ENCODE assay signal across 22 cellular contexts in the genomic region with DNA sequence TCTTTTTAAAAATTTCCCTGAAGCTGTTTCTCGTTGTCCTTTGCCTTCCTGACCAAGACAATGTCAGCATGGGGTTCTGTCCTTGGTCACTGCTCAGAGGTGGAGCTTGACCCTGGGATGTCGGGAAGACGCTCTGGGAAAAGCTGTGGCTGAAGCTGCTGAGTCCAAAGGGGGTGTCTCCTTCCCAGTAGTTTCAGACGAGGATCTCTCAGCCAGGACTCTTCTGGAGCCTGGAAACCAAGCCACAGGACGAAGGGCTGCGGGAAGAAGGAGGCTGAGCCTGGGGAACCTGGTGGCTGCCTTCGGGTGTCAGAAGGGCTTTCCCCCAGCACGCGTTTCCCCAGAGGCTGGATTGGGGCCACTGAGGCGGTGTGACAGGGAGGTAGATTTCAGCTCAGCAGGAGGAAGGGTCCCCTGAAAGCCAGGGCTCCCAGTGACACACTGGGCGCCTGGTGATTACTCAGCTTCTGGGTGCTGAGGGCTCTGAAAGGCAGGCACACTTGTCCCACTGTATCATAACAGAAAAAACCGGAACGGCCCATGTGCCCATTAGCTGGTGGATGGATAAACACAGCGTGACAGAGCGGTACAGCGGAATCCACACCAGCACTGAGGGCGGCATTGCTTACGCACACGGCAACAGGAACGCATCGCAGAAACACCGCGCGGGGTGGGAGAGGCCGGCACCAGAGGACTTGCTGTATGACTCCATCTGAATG. TPM values are rescaled to one million over a fixed set of nuclear protein-coding genes. Genes with fewer than 3 reads are reported as not detected.
DNase-seq lines count a peak whose midpoint lies in the region; ATAC-seq and TF ChIP-seq lines count a peak whose summit lies in the region.
"Had no signal": no experiment of that assay in that cellular context is flagged by ENCODE, and none has a peak within 500 bp of the region (broad histone marks: within the 10 kb centered on the region; RNA-seq: fewer than 3 reads in every experiment).

No MANE protein-coding gene starts in this region.

- no peak for DNase-seq in activated CD4-positive, alpha-beta T cell treated with anti-CD3 and anti-CD28 coated beads for 36 hours
- DNase-seq in activated CD4-positive, alpha-beta T cell treated with anti-CD3 and anti-CD28 coated beads, Interleukin-2, amount 10 ng/mL, durations not matched to agents 24 days and 14 days, result no peak
- DNase-seq in endothelial cell (ENCODE audit: low spot score) (no peak), prostate gland (ENCODE audit: low spot score) (peak; percentile 3), UCSD-AML1 (lab: John Stamatoyannopoulos, UW; ENCODE audit: unreplicated experiment) (no peak), RKO (ENCODE audit: low spot score) (no peak)
- DNase-seq: activated CD4-positive, alpha-beta T cell treated with anti-CD3 and anti-CD28 coated beads for 48 hours; activated gamma-delta T cell treated with Interleukin-2 at 50 U/mL for 16 hours; caudate nucleus; GDM1; hypothalamus; islet precursor cell; NCI-H1930; stimulated activated naive B cell treated with anti-CD40 and anti-IgM and Interleukin-4, amounts not matched to agents 10 μg/mL and 1 μg/mL and 100 μg/mL, for 72 hours had no signal

- no peak for TF ChIP-seq POLR2A in prostate gland (IDR thresholded peaks at IDR 0.05)

- H3K4me3 ChIP-seq in HUES48 (ENCODE audit: low read depth, low read length) (no peak overlapping the region), prostate gland (no peak overlapping the region)
- H3K4me3 ChIP-seq: lower lobe of right lung, tibial artery had no signal

- H3K4me3 Mint-ChIP-seq in activated CD4-positive, alpha-beta T cell treated with anti-CD3 and anti-CD28 coated beads for 36 hours, result no peak overlapping the region
- no peak overlapping the region for H3K4me3 Mint-ChIP-seq in activated CD4-positive, alpha-beta T cell treated with anti-CD3 and anti-CD28 coated beads, Interleukin-2, amount 10 ng/mL, durations not matched to agents 24 days and 14 days
- no peak overlapping the region for H3K4me3 Mint-ChIP-seq in endothelial cell (ENCODE audit: unreplicated experiment)
- H3K4me3 Mint-ChIP-seq: stimulated activated naive B cell treated with anti-CD40 and anti-IgM and Interleukin-4, amounts not matched to agents 10 μg/mL and 1 μg/mL and 100 μg/mL, for 72 hours had no signal

- H3K4me1 Mint-ChIP-seq in activated CD4-positive, alpha-beta T cell treated with anti-CD3 and anti-CD28 coated beads for 36 hours, result peaks cover 14% of the 10 kb centered on the region
- H3K4me1 Mint-ChIP-seq in activated CD4-positive, alpha-beta T cell treated with anti-CD3 and anti-CD28 coated beads, Interleukin-2, amount 10 ng/mL, durations not matched to agents 24 days and 14 days, result peaks cover 11% of the 10 kb centered on the region
- peaks cover 5% of the 10 kb centered on the region for H3K4me1 Mint-ChIP-seq in endothelial cell (ENCODE audit: unreplicated experiment)

- POLR2A ChIA-PET in activated CD4-positive, alpha-beta T cell treated with anti-CD3 and anti-CD28 coated beads for 36 hours (lab: Charles Lee), result no interaction called here

- H3K36me3 Mint-ChIP-seq in activated CD4-positive, alpha-beta T cell treated with anti-CD3 and anti-CD28 coated beads for 36 hours (ENCODE audit: low read depth), result no peaks in the 10 kb centered on the region
- H3K36me3 Mint-ChIP-seq in activated CD4-positive, alpha-beta T cell treated with anti-CD3 and anti-CD28 coated beads, Interleukin-2, amount 10 ng/mL, durations not matched to agents 24 days and 14 days (ENCODE audit: low read depth), result no peaks in the 10 kb centered on the region
- H3K36me3 Mint-ChIP-seq in endothelial cell (ENCODE audit: low read depth, unreplicated experiment), result no peaks in the 10 kb centered on the region
- H3K36me3 Mint-ChIP-seq: stimulated activated naive B cell treated with anti-CD40 and anti-IgM and Interleukin-4, amounts not matched to agents 10 μg/mL and 1 μg/mL and 100 μg/mL, for 72 hours had no signal

- TF ChIP-seq CTCF in endothelial cell (IDR thresholded peaks at IDR 0.05; ENCODE audit: unreplicated experiment) (no peak), prostate gland (IDR thresholded peaks at IDR 0.05) (no peak)

- H3K27me3 Mint-ChIP-seq in activated CD4-positive, alpha-beta T cell treated with anti-CD3 and anti-CD28 coated beads for 36 hours, result peaks cover 9% of the 10 kb centered on the region
- H3K27me3 Mint-ChIP-seq in activated CD4-positive, alpha-beta T cell treated with anti-CD3 and anti-CD28 coated beads, Interleukin-2, amount 10 ng/mL, durations not matched to agents 24 days and 14 days, result peaks cover 21% of the 10 kb centered on the region
- H3K27me3 Mint-ChIP-seq in endothelial cell (ENCODE audit: unreplicated experiment), result peaks cover 9% of the 10 kb centered on the region

- no peaks in the 10 kb centered on the region for H3K9me3 Mint-ChIP-seq in activated CD4-positive, alpha-beta T cell treated with anti-CD3 and anti-CD28 coated beads for 36 hours (ENCODE audit: low read depth)
- H3K9me3 Mint-ChIP-seq in activated CD4-positive, alpha-beta T cell treated with anti-CD3 and anti-CD28 coated beads, Interleukin-2, amount 10 ng/mL, durations not matched to agents 24 days and 14 days, result no peaks in the 10 kb centered on the region
- no peaks in the 10 kb centered on the region for H3K9me3 Mint-ChIP-seq in endothelial cell (ENCODE audit: unreplicated experiment)
- H3K9me3 Mint-ChIP-seq: stimulated activated naive B cell treated with anti-CD40 and anti-IgM and Interleukin-4, amounts not matched to agents 10 μg/mL and 1 μg/mL and 100 μg/mL, for 72 hours had no signal

- H3K36me3 ChIP-seq in HUES48 (ENCODE audit: control insufficient read depth, insufficient read depth, low read length), result no peaks in the 10 kb centered on the region
- H3K36me3 ChIP-seq in prostate gland, result no peaks in the 10 kb centered on the region
- H3K36me3 ChIP-seq: lower lobe of right lung, tibial artery had no signal

- no peak for ATAC-seq in activated CD4-positive, alpha-beta T cell treated with anti-CD3 and anti-CD28 coated beads for 36 hours
- no peak for ATAC-seq in GM19455 (IDR thresholded peaks at IDR 0.05; ENCODE audit: unreplicated experiment)
- ATAC-seq: lower lobe of right lung; stimulated activated naive B cell treated with anti-CD40 and anti-IgM and Interleukin-4, amounts not matched to agents 10 μg/mL and 1 μg/mL and 100 μg/mL, for 72 hours had no signal

- H3K4me1 ChIP-seq in HUES48 (ENCODE audit: control insufficient read depth, insufficient read depth, low read length) (peaks cover 17% of the 10 kb centered on the region), prostate gland (replicated peaks) (no peaks in the 10 kb centered on the region)
- H3K4me1 ChIP-seq: lower lobe of right lung, tibial artery had no signal

- H3K27ac ChIP-seq in HUES48 (ENCODE audit: low read depth, low read length) (peak overlapping the region; percentile 64), prostate gland (no peak overlapping the region)
- H3K27ac ChIP-seq: epithelial cell of prostate, lower lobe of right lung, tibial artery had no signal

- H3K9me3 ChIP-seq in HUES48 (ENCODE audit: control insufficient read depth, insufficient read depth, low read length) (no peaks in the 10 kb centered on the region), prostate gland (no peaks in the 10 kb centered on the region)

- peak overlapping the region; percentile 24 for H3K27ac Mint-ChIP-seq in activated CD4-positive, alpha-beta T cell treated with anti-CD3 and anti-CD28 coated beads for 36 hours
- no peak overlapping the region for H3K27ac Mint-ChIP-seq in activated CD4-positive, alpha-beta T cell treated with anti-CD3 and anti-CD28 coated beads, Interleukin-2, amount 10 ng/mL, durations not matched to agents 24 days and 14 days
- peak overlapping the region; percentile 24 for H3K27ac Mint-ChIP-seq in endothelial cell (ENCODE audit: unreplicated experiment)
- H3K27ac Mint-ChIP-seq: stimulated activated naive B cell treated with anti-CD40 and anti-IgM and Interleukin-4, amounts not matched to agents 10 μg/mL and 1 μg/mL and 100 μg/mL, for 72 hours had no signal

- H3K9ac ChIP-seq in HUES48 (ENCODE audit: low read depth, low read length), result no peak overlapping the region

- CTCF ChIA-PET in activated CD4-positive, alpha-beta T cell treated with anti-CD3 and anti-CD28 coated beads for 36 hours (lab: Charles Lee), result no interaction called here

- whole genome bisulfite sequencing in prostate gland, result 59% methylated on average over 25 of the region's 25 CpGs

- no peaks in the 10 kb centered on the region for H3K27me3 ChIP-seq in HUES48 (ENCODE audit: control insufficient read depth, insufficient read depth, low read length)
- peaks cover 5% of the 10 kb centered on the region for H3K27me3 ChIP-seq in prostate gland (replicated peaks; ENCODE audit: insufficient read depth)

- intact Hi-C loops in activated CD4-positive, alpha-beta T cell treated with anti-CD3 and anti-CD28 coated beads for 36 hours (cut with DNase I, micrococcal nuclease), result no loop called here
- intact Hi-C loops in activated CD4-positive, alpha-beta T cell treated with anti-CD3 and anti-CD28 coated beads, Interleukin-2, amount 10 ng/mL, durations not matched to agents 24 days and 14 days (cut with micrococcal nuclease), result no loop called here
- intact Hi-C loops in prostate gland (cut with DNase I), result no loop called here

RNA-seq across cellular contexts. Expression of a gene that starts 5.0 kb away (rescaled TPM):
- total RNA-seq in activated CD4-positive, alpha-beta T cell treated with anti-CD3 and anti-CD28 coated beads for 36 hours, result not detected
- not detected in 2 replicates for total RNA-seq in activated CD4-positive, alpha-beta T cell treated with anti-CD3 and anti-CD28 coated beads, Interleukin-2, amount 10 ng/mL, durations not matched to agents 24 days and 14 days
- total RNA-seq in endothelial cell (ENCODE audit: unreplicated experiment), result not detected
- not detected for total RNA-seq in prostate gland
- total RNA-seq: dermis microvascular lymphatic vessel endothelial cell, frontal cortex, lower lobe of right lung, omental fat pad had no signal

RNA-seq across cellular contexts. Expression of a gene that starts 10.0 kb away (rescaled TPM):
- total RNA-seq in activated CD4-positive, alpha-beta T cell treated with anti-CD3 and anti-CD28 coated beads for 36 hours, result not detected
- total RNA-seq in activated CD4-positive, alpha-beta T cell treated with anti-CD3 and anti-CD28 coated beads, Interleukin-2, amount 10 ng/mL, durations not matched to agents 24 days and 14 days, result not detected in 2 replicates
- total RNA-seq in endothelial cell (ENCODE audit: unreplicated experiment) (not detected), prostate gland (not detected)
- total RNA-seq: dermis microvascular lymphatic vessel endothelial cell, frontal cortex, lower lobe of right lung, omental fat pad had no signal

RNA-seq across cellular contexts. Expression of a gene that starts 20.3 kb away (rescaled TPM):
- not detected for total RNA-seq in activated CD4-positive, alpha-beta T cell treated with anti-CD3 and anti-CD28 coated beads for 36 hours
- total RNA-seq in activated CD4-positive, alpha-beta T cell treated with anti-CD3 and anti-CD28 coated beads, Interleukin-2, amount 10 ng/mL, durations not matched to agents 24 days and 14 days, result not detected in 2 replicates
- total RNA-seq in endothelial cell (ENCODE audit: unreplicated experiment) (not detected), prostate gland (not detected)
- total RNA-seq: dermis microvascular lymphatic vessel endothelial cell, frontal cortex, lower lobe of right lung, omental fat pad had no signal

RNA-seq across cellular contexts. Expression of a gene that starts 24.4 kb away (rescaled TPM):
- not detected for total RNA-seq in activated CD4-positive, alpha-beta T cell treated with anti-CD3 and anti-CD28 coated beads for 36 hours
- not detected in 2 replicates for total RNA-seq in activated CD4-positive, alpha-beta T cell treated with anti-CD3 and anti-CD28 coated beads, Interleukin-2, amount 10 ng/mL, durations not matched to agents 24 days and 14 days
- total RNA-seq in endothelial cell (ENCODE audit: unreplicated experiment), result not detected
- under 1 TPM in 1 of 2 donors, not detected in 1; 0.85 TPM for total RNA-seq in prostate gland
- total RNA-seq: frontal cortex had no signal

RNA-seq across cellular contexts. Expression of a gene that starts 29.3 kb away (rescaled TPM):
- not detected for total RNA-seq in activated CD4-positive, alpha-beta T cell treated with anti-CD3 and anti-CD28 coated beads for 36 hours
- not detected in 2 replicates for total RNA-seq in activated CD4-positive, alpha-beta T cell treated with anti-CD3 and anti-CD28 coated beads, Interleukin-2, amount 10 ng/mL, durations not matched to agents 24 days and 14 days
- total RNA-seq in endothelial cell (ENCODE audit: unreplicated experiment), result not detected
- total RNA-seq in prostate gland, result not detected
- total RNA-seq: dermis microvascular lymphatic vessel endothelial cell, frontal cortex, lower lobe of right lung, omental fat pad had no signal
